In genomic region chr1:15764890-15765289, GRCh38 we compare ENCODE assay signal across 23 cellular contexts. TPM values are rescaled to one million over a fixed set of nuclear protein-coding genes. Genes with fewer than 3 reads are reported as not detected.
DNase-seq lines count a peak whose midpoint lies in the region; ATAC-seq, FAIRE-seq and TF ChIP-seq lines count a peak whose summit lies in the region.
"Had no signal": no experiment of that assay in that cellular context is flagged by ENCODE, and none has a peak within 500 bp of the region (broad histone marks: within the 10 kb centered on the region; RNA-seq: fewer than 3 reads in every experiment).

No MANE protein-coding gene starts in this region.

- no peak for TF ChIP-seq CTCF in HEK293 (tag by site-specific recombination; IDR thresholded peaks at IDR 0.05)
- TF ChIP-seq CTCF in mammary epithelial cell (conservative IDR thresholded peaks at IDR 0.05 in 1 of 2, IDR thresholded peaks at IDR 0.05 in 1 of 2; ENCODE audit: extremely low read depth in 1 of 2, insufficient read depth in 1 of 2, low read depth in 1 of 2, low read length in 2 of 2), result no peak
- no peak for TF ChIP-seq CTCF in keratinocyte (optimal IDR thresholded peaks at IDR 0.05 in 1 of 3, IDR thresholded peaks at IDR 0.05 in 1 of 3, conservative IDR thresholded peaks at IDR 0.05 in 1 of 3; ENCODE audit: extremely low read depth in 1 of 3, insufficient read depth in 2 of 3, low read length in 3 of 3)
- no peak for TF ChIP-seq CTCF in thoracic aorta (IDR thresholded peaks at IDR 0.05)
- TF ChIP-seq CTCF in OCI-LY7 (conservative IDR thresholded peaks at IDR 0.05; ENCODE audit: low read length), result no peak

- DNase-seq in mammary epithelial cell (no peak), keratinocyte (ENCODE audit: low read depth, low spot score) (no peak), thoracic aorta (ENCODE audit: low spot score) (no peak), OCI-LY7 (ENCODE audit: low spot score) (no peak), T-helper 2 cell (no peak)
- DNase-seq in stimulated activated CD4-positive, alpha-beta T cell treated with anti-CD3 and anti-CD28 coated beads, Interleukin-2, amount 100 ng/mL, for 24 hours, result no peak
- DNase-seq: activated CD8-positive, alpha-beta memory T cell treated with anti-CD3 and anti-CD28 coated beads, Interleukin-2, amount 50 U/mL, for 4 hours; activated naive CD8-positive, alpha-beta T cell treated with anti-CD3 and anti-CD28 coated beads, Interleukin-2, amount 10 ng/mL, durations not matched to agents 7 days and 5 days; immature natural killer cell; IMR-90; NCI-H1417 treated with DMSO at 0.1 percent for 48 hours; NCI-H2107; retina; RPMI8226; stimulated activated CD4-positive, alpha-beta T cell treated with anti-CD3 and anti-CD28 coated beads, Interleukin-12 subunit alpha, Interleukin-12 subunit beta, amount 100 ng/mL, for 4 hours; T-helper 9 cell had no signal

- H2AFZ ChIP-seq in mammary epithelial cell (ENCODE audit: low read depth, low read length) (no peak overlapping the region), keratinocyte (ENCODE audit: control insufficient read depth, low read length) (no peak overlapping the region), OCI-LY7 (ENCODE audit: low read length) (no peak overlapping the region)

- no peaks in the 10 kb centered on the region for H3K9me3 ChIP-seq in HEK293 (ENCODE audit: control insufficient read depth, insufficient read depth, low read depth, low read length)
- H3K9me3 ChIP-seq in mammary epithelial cell (replicated peaks; ENCODE audit: insufficient read depth, low read length), result no peaks in the 10 kb centered on the region
- H3K9me3 ChIP-seq in keratinocyte (ENCODE audit: control insufficient read depth, low read depth, low read length), result no peaks in the 10 kb centered on the region
- no peaks in the 10 kb centered on the region for H3K9me3 ChIP-seq in thoracic aorta
- no peaks in the 10 kb centered on the region for H3K9me3 ChIP-seq in OCI-LY7 (ENCODE audit: low read length)

- 96% methylated on average over 13 of the region's 15 CpGs for WGBS in mammary epithelial cell (ENCODE audit: low coverage, missing lambda C conversion rate)

- H3K27ac ChIP-seq in HEK293 (ENCODE audit: extremely low read depth, low read depth, low read length) (no peak overlapping the region), mammary epithelial cell (ENCODE audit: insufficient read depth, low read depth, low read length) (peak overlapping the region; percentile 67), keratinocyte (ENCODE audit: control insufficient read depth, insufficient read depth, low read length) (peak overlapping the region; percentile 92), thoracic aorta (peak overlapping the region; percentile 66 to 98), OCI-LY7 (ENCODE audit: low read depth, low read length, poor library complexity, severe bottlenecking) (no peak overlapping the region)

- no peaks in the 10 kb centered on the region for H3K9me2 ChIP-seq in OCI-LY7 (ENCODE audit: insufficient read depth, low read length)

- H3K36me3 ChIP-seq in HEK293 (ENCODE audit: control insufficient read depth in 2 of 2, insufficient read depth in 1 of 2, low read length in 2 of 2) (peaks cover 4 to 46% of the 10 kb centered on the region in 2 experiments; a peak in 2 of 3 replicates), mammary epithelial cell (ENCODE audit: insufficient read depth, low read length) (peaks cover 8% of the 10 kb centered on the region), keratinocyte (ENCODE audit: control insufficient read depth in 2 of 2, extremely low read depth in 1 of 2, insufficient read depth in 2 of 2, low read length in 2 of 2) (peaks cover 20 to 41% of the 10 kb centered on the region in 2 experiments), thoracic aorta (peaks cover 50% of the 10 kb centered on the region), OCI-LY7 (ENCODE audit: insufficient read depth, low read length) (no peaks in the 10 kb centered on the region)

- peak overlapping the region; percentile 50 for H3K4me2 ChIP-seq in mammary epithelial cell (ENCODE audit: insufficient read depth, low read depth, low read length)
- peak overlapping the region; percentile 89 for H3K4me2 ChIP-seq in keratinocyte (ENCODE audit: control insufficient read depth, extremely low read depth, insufficient read depth, low read depth, low read length)
- no peak overlapping the region for H3K4me2 ChIP-seq in OCI-LY7 (ENCODE audit: low read length)

- H3K4me1 ChIP-seq in HEK293 (ENCODE audit: control insufficient read depth, insufficient read depth, low read length) (peaks cover 4% of the 10 kb centered on the region; the same call in 1 of the 2 replicates), mammary epithelial cell (ENCODE audit: insufficient read depth, low read length) (peaks cover 34% of the 10 kb centered on the region), keratinocyte (ENCODE audit: control insufficient read depth, extremely low read depth, insufficient read depth, low read length) (peaks cover 42% of the 10 kb centered on the region), thoracic aorta (ENCODE audit: control insufficient read depth in 1 of 2, low read depth in 2 of 2) (peaks cover 27 to 77% of the 10 kb centered on the region in 2 donors), OCI-LY7 (ENCODE audit: insufficient read depth, low read length, poor library complexity, severe bottlenecking) (peaks cover 4% of the 10 kb centered on the region)

- H3K9ac ChIP-seq in mammary epithelial cell (ENCODE audit: insufficient read depth, low read length) (peak overlapping the region; percentile 36), keratinocyte (ENCODE audit: control insufficient read depth, extremely low read depth, insufficient read depth, low read length) (peak overlapping the region; percentile 70)

- intact Hi-C loops in mammary epithelial cell (cut with micrococcal nuclease), result loop anchor here (5.0 kb wide), 1 partner anchor 238 kb away; the partner anchor contains the start of gene DNAJC16
- intact Hi-C loops in OCI-LY7 (cut with micrococcal nuclease; ENCODE audit: unreplicated experiment), result no loop called here

- no peaks in the 10 kb centered on the region for H3K9me1 ChIP-seq in keratinocyte (ENCODE audit: control insufficient read depth, extremely low read depth, insufficient read depth, low read length)

- dilution Hi-C loops in mammary epithelial cell (cut with HindIII; ENCODE audit: low sequenced_read_pairs), result no loop called here
- dilution Hi-C loops in keratinocyte (cut with MboI; ENCODE audit: extremely low pct_ligation_motif_present, low sequenced_read_pairs), result no loop called here

- H3K79me2 ChIP-seq in mammary epithelial cell (ENCODE audit: insufficient read depth, low read length) (peaks cover 60% of the 10 kb centered on the region), keratinocyte (ENCODE audit: control insufficient read depth, insufficient read depth, low read length) (peaks cover 66% of the 10 kb centered on the region), OCI-LY7 (ENCODE audit: insufficient read depth, low read depth, low read length) (no peaks in the 10 kb centered on the region)

- BruUV-seq in mammary epithelial cell (replicated peaks; lab: Mats Ljungman, UMichigan) (TSS peak; percentile 14), OCI-LY7 (replicated peaks; lab: Mats Ljungman, UMichigan) (no TSS peak)

- no peak for FAIRE-seq in keratinocyte (lab: Jason Lieb, UNC)
- FAIRE-seq: colon, H54, urothelium cell line had no signal

- in situ Hi-C loops in mammary epithelial cell (cut with MboI; ENCODE audit: low sequenced_read_pairs in 2 of 2), result no loop called here

- H3K4me3 ChIP-seq in HEK293 (ENCODE audit: low read depth, low read length), result no peak overlapping the region
- peak overlapping the region in 1 of 3 experiments; percentile 11 for H3K4me3 ChIP-seq in mammary epithelial cell (replicated peaks in 1 of 3; ENCODE audit: insufficient read depth in 1 of 3, low read depth in 2 of 3, low read length in 3 of 3)
- peak overlapping the region; percentile 35 to 54 (median 41) for H3K4me3 ChIP-seq in keratinocyte (ENCODE audit: control insufficient read depth in 2 of 3, extremely low read depth in 1 of 3, insufficient read depth in 2 of 3, low read depth in 1 of 3, low read length in 3 of 3)
- H3K4me3 ChIP-seq in thoracic aorta, result peak overlapping the region; percentile 88
- H3K4me3 ChIP-seq in OCI-LY7 (ENCODE audit: low read depth, low read length, poor library complexity, severe bottlenecking), result no peak overlapping the region

- CTCF ChIA-PET in HEK293 (lab: Yijun Ruan, JAX) (interaction anchor here (0.5 kb wide), 1 partner anchor 20 kb away, joined by 4 read pairs; no protein-coding TSS in a partner anchor), mammary epithelial cell (lab: Charles Lee; ENCODE audit: low non-redundant PET) (interaction anchor here (0.5 kb wide), 1 partner anchor 243 kb away, joined by 4 read pairs; no protein-coding TSS in a partner anchor), OCI-LY7 (lab: Charles Lee; ENCODE audit: unreplicated experiment) (no interaction called here)

- H3K27me3 ChIP-seq in mammary epithelial cell (ENCODE audit: insufficient read depth, low read length) (no peaks in the 10 kb centered on the region), keratinocyte (ENCODE audit: control insufficient read depth, extremely low read depth, insufficient read depth, low read length) (no peaks in the 10 kb centered on the region), thoracic aorta (replicated peaks; ENCODE audit: insufficient read depth) (no peaks in the 10 kb centered on the region)

- ATAC-seq in thoracic aorta (ENCODE audit: insufficient number of reproducible peaks, low FRiP score, low read depth) (no peak), GM21528 (IDR thresholded peaks at IDR 0.05; ENCODE audit: low FRiP score, unreplicated experiment) (no peak)
- ATAC-seq: activated T-helper 17 cell treated with anti-CD3 and anti-CD28 coated beads, Interleukin-2, amount 50 U/mL, for 72 hours had no signal

- POLR2A ChIA-PET in HEK293 (lab: Yijun Ruan, JAX) (no interaction called here), OCI-LY7 (lab: Charles Lee) (no interaction called here)

- H4K20me1 ChIP-seq in mammary epithelial cell (ENCODE audit: insufficient read depth, low read length) (no peaks in the 10 kb centered on the region), keratinocyte (ENCODE audit: control insufficient read depth, extremely low read depth, insufficient read depth, low read length) (no peaks in the 10 kb centered on the region), OCI-LY7 (ENCODE audit: insufficient read depth, low read length) (no peaks in the 10 kb centered on the region)

RNA-seq across cellular contexts. Expression of gene FBLIM1, which starts 6.3 kb away (rescaled TPM):
- total RNA-seq in mammary epithelial cell (100 to 1,000 TPM; 196 to 351 TPM), thoracic aorta (100 to 1,000 TPM; 731 to 997 TPM), OCI-LY7 (2022) (not detected in 2 replicates)
- polyA plus RNA-seq in mammary epithelial cell (141 TPM), keratinocyte (144 to 223 TPM (median 185 TPM) in 3 replicates)
- polyA minus RNA-seq in mammary epithelial cell (123 TPM), keratinocyte (87.9 to 246 TPM (median 131 TPM) in 3 replicates)
- 23.5 TPM for polyA plus RNA-seq in keratinocyte (2011; ENCODE audit: low read depth)
- 117 and 227 TPM in 2 replicates for polyA plus RNA-seq in keratinocyte (2011; cell fraction: cytosol; rRNA removed)
- 304 and 450 TPM in 2 replicates for polyA plus RNA-seq in keratinocyte (2011; cell fraction: nucleus; rRNA removed)
- polyA plus RNA-seq in keratinocyte (2012; ENCODE audit: low replicate concordance), result 121 and 176 TPM in 2 replicates
- polyA minus RNA-seq in keratinocyte (2011; cell fraction: cytosol; rRNA and poly(A)+ RNA removed), result 300 TPM
- polyA minus RNA-seq in keratinocyte (2011; cell fraction: nucleus; rRNA and poly(A)+ RNA removed), result 125 and 154 TPM in 2 replicates
- total RNA-seq in OCI-LY7 (2014; rRNA removed; shearing (Covaris generic)), result not detected in 2 replicates
- total RNA-seq: activated T-helper 17 cell treated with anti-CD3 and anti-CD28 coated beads, Interleukin-2, amount 50 U/mL, for 72 hours had no signal
- polyA plus RNA-seq: immature natural killer cell had no signal

RNA-seq across cellular contexts. Expression of gene TMEM82, which starts 22.6 kb away (rescaled TPM):
- total RNA-seq in mammary epithelial cell (not detected), thoracic aorta (not detected), OCI-LY7 (2022) (not detected in 2 replicates)
- polyA plus RNA-seq in mammary epithelial cell (not detected), keratinocyte (not detected in 3 replicates)
- polyA minus RNA-seq in mammary epithelial cell (not detected), keratinocyte (not detected in 3 replicates)
- polyA plus RNA-seq in keratinocyte (2011; ENCODE audit: low read depth), result not detected
- polyA plus RNA-seq in keratinocyte (2011; cell fraction: cytosol; rRNA removed), result not detected in 2 replicates
- polyA plus RNA-seq in keratinocyte (2011; cell fraction: nucleus; rRNA removed), result not detected in 2 replicates
- not detected in 2 replicates for polyA plus RNA-seq in keratinocyte (2012; ENCODE audit: low replicate concordance)
- not detected for polyA minus RNA-seq in keratinocyte (2011; cell fraction: cytosol; rRNA and poly(A)+ RNA removed)
- polyA minus RNA-seq in keratinocyte (2011; cell fraction: nucleus; rRNA and poly(A)+ RNA removed), result not detected in 2 replicates
- not detected in 2 replicates for total RNA-seq in OCI-LY7 (2014; rRNA removed; shearing (Covaris generic))
- total RNA-seq: activated naive CD8-positive, alpha-beta T cell treated with anti-CD3 and anti-CD28 coated beads, Interleukin-2, amount 10 ng/mL, durations not matched to agents 7 days and 5 days; activated T-helper 17 cell treated with anti-CD3 and anti-CD28 coated beads, Interleukin-2, amount 50 U/mL, for 72 hours; IMR-90; lower leg skin had no signal
- polyA plus RNA-seq: immature natural killer cell, IMR-90 had no signal

RNA-seq across cellular contexts. Expression of gene SLC25A34, which starts 28.8 kb away (rescaled TPM):
- total RNA-seq in mammary epithelial cell (under 1 TPM; 0.67 to 0.89 TPM), thoracic aorta (1 to 10 TPM; 2.4 to 7.5 TPM), OCI-LY7 (2022) (2.2 TPM in 2 replicates)
- polyA plus RNA-seq in mammary epithelial cell (0.39 TPM), keratinocyte (0.28 to 0.80 TPM (median 0.46 TPM) in 3 replicates)
- polyA minus RNA-seq in mammary epithelial cell (not detected), keratinocyte (0.10 to 0.77 TPM (median 0.26 TPM) in 3 replicates)
- 0.42 TPM for polyA plus RNA-seq in keratinocyte (2011; ENCODE audit: low read depth)
- 0.04 and 0.16 TPM in 2 replicates for polyA plus RNA-seq in keratinocyte (2011; cell fraction: cytosol; rRNA removed)
- polyA plus RNA-seq in keratinocyte (2011; cell fraction: nucleus; rRNA removed), result 2.4 and 3.6 TPM in 2 replicates
- 0.23 and 0.82 TPM in 2 replicates for polyA plus RNA-seq in keratinocyte (2012; ENCODE audit: low replicate concordance)
- not detected for polyA minus RNA-seq in keratinocyte (2011; cell fraction: cytosol; rRNA and poly(A)+ RNA removed)
- polyA minus RNA-seq in keratinocyte (2011; cell fraction: nucleus; rRNA and poly(A)+ RNA removed), result 1.3 and 1.4 TPM in 2 replicates
- 1.2 and 1.4 TPM in 2 replicates for total RNA-seq in OCI-LY7 (2014; rRNA removed; shearing (Covaris generic))
- polyA plus RNA-seq: immature natural killer cell had no signal

RNA-seq across cellular contexts. Expression of gene UQCRHL, which starts 42.6 kb away (rescaled TPM):
- total RNA-seq in mammary epithelial cell (1 to 10 TPM; 1.2 to 1.3 TPM), thoracic aorta (under 1 TPM; 0.81 to 0.99 TPM), OCI-LY7 (2022) (2.4 and 3.4 TPM in 2 replicates)
- polyA plus RNA-seq in mammary epithelial cell (1.9 TPM), keratinocyte (2.6 to 14.0 TPM (median 4.6 TPM) in 3 replicates)
- polyA minus RNA-seq in mammary epithelial cell (not detected), keratinocyte (0.23 to 0.77 TPM in 2 of 3 replicates, not detected in the other)
- 2.5 TPM for polyA plus RNA-seq in keratinocyte (2011; ENCODE audit: low read depth)
- polyA plus RNA-seq in keratinocyte (2011; cell fraction: cytosol; rRNA removed), result 6.8 and 8.4 TPM in 2 replicates
- polyA plus RNA-seq in keratinocyte (2011; cell fraction: nucleus; rRNA removed), result 2.1 TPM in 2 replicates
- 2.6 and 4.3 TPM in 2 replicates for polyA plus RNA-seq in keratinocyte (2012; ENCODE audit: low replicate concordance)
- polyA minus RNA-seq in keratinocyte (2011; cell fraction: cytosol; rRNA and poly(A)+ RNA removed), result 8.2 TPM
- 0.21 TPM in 1 of 2 replicates, not detected in the other for polyA minus RNA-seq in keratinocyte (2011; cell fraction: nucleus; rRNA and poly(A)+ RNA removed)
- 12.4 and 15.0 TPM in 2 replicates for total RNA-seq in OCI-LY7 (2014; rRNA removed; shearing (Covaris generic))

Comparison
In these comparisons a context has a peak if more than half of its experiments do, and no peak if none do; other contexts are left out.
1. H3K27ac ChIP-seq: peak in mammary epithelial cell (single experiment), keratinocyte (single experiment) and thoracic aorta (2 of 2); none in HEK293 (single experiment) and OCI-LY7 (single experiment).
2. H3K4me3 ChIP-seq: peak in keratinocyte (3 of 3) and thoracic aorta (single experiment); none in HEK293 (single experiment) and OCI-LY7 (single experiment).
3. RNA of gene FBLIM1, which starts 6.3 kb away (total RNA-seq): 731 to 997 TPM in thoracic aorta and 196 to 351 TPM in mammary epithelial cell; not detected in OCI-LY7; every median in the first group is over 100 times any median in the second.